8 cellular contexts compared by ENCODE assay signal in the genomic region with DNA sequence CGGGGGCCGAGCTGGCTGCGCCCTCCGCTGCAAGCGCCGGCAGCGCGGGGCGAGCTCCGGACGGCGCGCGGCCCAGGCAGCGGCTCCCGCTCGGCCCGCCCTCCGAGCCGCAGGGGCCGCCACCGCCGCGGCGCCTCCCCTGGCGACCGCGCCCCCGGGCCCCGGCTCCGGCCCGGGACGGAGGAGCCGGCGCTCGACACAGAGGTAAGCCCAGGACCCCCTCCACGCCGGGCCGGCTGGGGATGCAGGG. TPM values are rescaled to one million over a fixed set of nuclear protein-coding genes. Genes with fewer than 3 reads are reported as not detected.
DNase-seq lines count a peak whose midpoint lies in the region; ATAC-seq, FAIRE-seq and TF ChIP-seq lines count a peak whose summit lies in the region.

No MANE protein-coding gene starts in this region.

- DNase-seq in H1 (ENCODE audit: low read depth in 1 of 2, low spot score in 2 of 2) = no peak
- no peak for DNase-seq in A172 (ENCODE audit: low spot score)
- no peak for DNase-seq in NCI-H2081 treated with DMSO at 0.1 percent for 48 hours (lab: John Stamatoyannopoulos, UW)
- no peak for DNase-seq in ureter (ENCODE audit: low spot score)

- no peak overlapping the region for H2AFZ ChIP-seq in H1 (ENCODE audit: low read length)
- peak overlapping the region; percentile 93 for H2AFZ ChIP-seq in parathyroid adenoma

- H3K4me1 ChIP-seq in ES-I3 (ENCODE audit: insufficient read depth, low read length) = peaks cover 32% of the 10 kb centered on the region
- H3K4me1 ChIP-seq in H1 (replicated peaks in 1 of 4; ENCODE audit: control insufficient read depth in 3 of 4, insufficient read depth in 4 of 4, low read length in 3 of 4) = peaks cover 7 to 20% (median 12%) of the 10 kb centered on the region in 4 experiments; a peak in 6 of 7 replicates
- H3K4me1 ChIP-seq in parathyroid adenoma = peaks cover 15% of the 10 kb centered on the region

- TF ChIP-seq EP300 in H1 (IDR thresholded peaks at IDR 0.05; ENCODE audit: borderline replicate concordance in 1 of 2, low read depth in 2 of 2, low read length in 2 of 2) = no peak

- H3K18ac ChIP-seq in H1 (ENCODE audit: extremely low read depth, low read length) = no peak overlapping the region; the same call in none of the 2 replicates

- peak in 1 of 2 experiments; percentile 50; a peak in 1 of 3 replicates for TF ChIP-seq POLR2A in H1 (IDR thresholded peaks at IDR 0.05; ENCODE audit: control extremely low read depth in 1 of 2, low read depth in 2 of 2, low read length in 2 of 2)

- no peak overlapping the region for H2AK5ac ChIP-seq in H1 (ENCODE audit: low read depth, low read length)

- no peak overlapping the region for H3K56ac ChIP-seq in H1 (replicated peaks; ENCODE audit: insufficient read length, low read depth, low read length)

- H3K79me1 ChIP-seq in H1 (ENCODE audit: low read depth, low read length) = no peaks in the 10 kb centered on the region; the same call in 1 of the 2 replicates

- peak overlapping the region; percentile 92; the same call in 1 of the 2 replicates for H2BK5ac ChIP-seq in H1 (ENCODE audit: low read depth, low read length)

- WGBS in H1 (ENCODE audit: extremely low coverage in 1 of 2, insufficient coverage in 1 of 2, insufficient read length in 1 of 2, insufficient replicate concordance in 2 of 2, low coverage in 1 of 2, low lambda C conversion rate in 2 of 2, missing lambda C conversion rate in 1 of 2), 2 experiments = no CpG with 5 or more reads among the region's 39 CpGs

- no peak overlapping the region; the same call in 1 of the 2 replicates for H4K8ac ChIP-seq in H1 (ENCODE audit: extremely low read depth, insufficient read depth, low read length)

- no peak overlapping the region for H4K91ac ChIP-seq in H1 (replicated peaks; ENCODE audit: insufficient read length, low read length)

- no peak for TF ChIP-seq CTCF in H1 (IDR thresholded peaks at IDR 0.05; ENCODE audit: control extremely low read depth in 1 of 3, insufficient read depth in 1 of 3, low read depth in 1 of 3, low read length in 3 of 3)
- no peak for TF ChIP-seq CTCF in parathyroid adenoma (IDR thresholded peaks at IDR 0.05)

- no peak overlapping the region for H2BK12ac ChIP-seq in H1 (ENCODE audit: low read depth, low read length)

- H3K4me3 ChIP-seq in H1 (ENCODE audit: extremely low read depth in 1 of 4, insufficient read depth in 2 of 4, low read depth in 3 of 4, low read length in 4 of 4) (peak overlapping the region; percentile 76 to 87 (median 80)), parathyroid adenoma (ENCODE audit: low read depth, low read length) (peak overlapping the region; percentile 69)

- CTCF ChIA-PET in H1 (lab: Charles Lee; ENCODE audit: partially characterized antibody) = interaction anchor here (0.7 to 1.9 kb wide), 3 partner anchors 108 to 327 kb away, joined by 4 to 7 read pairs (median 4); no protein-coding TSS in a partner anchor

- H3K23ac ChIP-seq in H1 (ENCODE audit: insufficient read length) = no peak overlapping the region

- POLR2A ChIA-PET in H1 (lab: Charles Lee; ENCODE audit: partially characterized antibody) = interaction anchor here (0.6 to 1.9 kb wide), 13 partner anchors 12 to 421 kb away, joined by 3 to 6 read pairs (median 3); no protein-coding TSS in a partner anchor

- H3K4me2 ChIP-seq in H1 (ENCODE audit: insufficient read depth in 1 of 2, low read depth in 2 of 2, low read length in 2 of 2) (peak overlapping the region; percentile 95 to 98; a peak in 3 of 4 replicates), parathyroid adenoma (ENCODE audit: low read length) (peak overlapping the region; percentile 97)

- TF ChIP-seq RAD21 in H1 (IDR thresholded peaks at IDR 0.05 in 1 of 2, conservative IDR thresholded peaks at IDR 0.05 in 1 of 2; ENCODE audit: low read depth in 2 of 2, low read length in 2 of 2) = no peak

- ATAC-seq in GM21381 (IDR thresholded peaks at IDR 0.05; ENCODE audit: unreplicated experiment) (peak; percentile 59), HG03565 (IDR thresholded peaks at IDR 0.05; ENCODE audit: unreplicated experiment) (peak; percentile 37)

- H3K27ac ChIP-seq in H1 (ENCODE audit: low read depth, low read length) (peak overlapping the region; percentile 71; the same call in 1 of the 2 replicates), parathyroid adenoma (peak overlapping the region; percentile 84)

- H2BK15ac ChIP-seq in H1 (ENCODE audit: low read length) = no peak overlapping the region

- peaks cover 9% of the 10 kb centered on the region for H3K23me2 ChIP-seq in H1 (ENCODE audit: low read depth, low read length)

- H3K9me3 ChIP-seq in ES-I3 (ENCODE audit: control insufficient read depth, insufficient read depth, low read length) (no peaks in the 10 kb centered on the region), H1 (ENCODE audit: insufficient read depth in 2 of 2, low read depth in 1 of 2, low read length in 1 of 2) (no peaks in the 10 kb centered on the region), parathyroid adenoma (ENCODE audit: control insufficient read depth, low read length) (no peaks in the 10 kb centered on the region)

- H3K9ac ChIP-seq in ES-I3 (ENCODE audit: low read depth, low read length) = peak overlapping the region; percentile 98
- peak overlapping the region in 3 of 4 experiments; percentile 77 to 93 (median 85); a peak in 5 of 7 replicates for H3K9ac ChIP-seq in H1 (replicated peaks in 1 of 4; ENCODE audit: extremely low read depth in 1 of 4, low read depth in 3 of 4, low read length in 3 of 4)
- H3K9ac ChIP-seq in parathyroid adenoma = no peak overlapping the region

- H4K20me1 ChIP-seq in H1 (replicated peaks in 1 of 2; ENCODE audit: control insufficient read depth in 1 of 2, insufficient read depth in 2 of 2, low read length in 2 of 2) = no peaks in the 10 kb centered on the region

- H3K14ac ChIP-seq in H1 (ENCODE audit: insufficient read length) = no peak overlapping the region

- H3K36me3 ChIP-seq in ES-I3 (ENCODE audit: insufficient read depth, low read length) = no peaks in the 10 kb centered on the region
- no peaks in the 10 kb centered on the region for H3K36me3 ChIP-seq in H1 (ENCODE audit: control insufficient read depth in 2 of 4, insufficient read depth in 4 of 4, low read length in 3 of 4)
- H3K36me3 ChIP-seq in parathyroid adenoma (ENCODE audit: control insufficient read depth, insufficient read depth, low read length) = no peaks in the 10 kb centered on the region

- peaks cover 32 to 65% of the 10 kb centered on the region in 2 experiments for H3K79me2 ChIP-seq in H1 (ENCODE audit: control insufficient read depth in 1 of 2, insufficient read depth in 2 of 2, low read length in 2 of 2)
- peaks cover 12% of the 10 kb centered on the region for H3K79me2 ChIP-seq in parathyroid adenoma

- H3K27me3 ChIP-seq in H1 (replicated peaks in 1 of 4; ENCODE audit: control insufficient read depth in 3 of 4, extremely low read depth in 1 of 4, insufficient read depth in 3 of 4, low read length in 3 of 4) (no peaks in the 10 kb centered on the region), parathyroid adenoma (ENCODE audit: control insufficient read depth, insufficient read depth, low read length) (no peaks in the 10 kb centered on the region)

- no peak overlapping the region for H4K5ac ChIP-seq in H1 (ENCODE audit: insufficient read length, low read depth, low read length)

- H3K4ac ChIP-seq in H1 (replicated peaks; ENCODE audit: insufficient read length, low read depth, low read length) = no peak overlapping the region

- no peak for FAIRE-seq in H1 (lab: Jason Lieb, UNC)

- H2BK20ac ChIP-seq in H1 (ENCODE audit: low read length) = no peak overlapping the region

- H2BK120ac ChIP-seq in H1 (replicated peaks; ENCODE audit: low read depth, low read length) = no peak overlapping the region

TF ChIP-seq in H1, 55 proteins besides CTCF, POLR2A, EP300 and RAD21:
- peak; percentile 21; the same call in 1 of the 2 replicates for TF ChIP-seq TAF1 (IDR thresholded peaks at IDR 0.05; ENCODE audit: low read depth, low read length)
- TF ChIP-seq E2F6 (IDR thresholded peaks at IDR 0.05) = no peak

RNA-seq across cellular contexts. Expression of gene SPATS2L, which starts 0.2 kb away (rescaled TPM):
- total RNA-seq in H1 (2021; fragmentation: NEBNext Ultra II Directional; extraction: Animal tissue kit (Norgen Biotek cat#: 25700)) = 177 and 189 TPM in 2 replicates
- polyA plus RNA-seq in H1 (2011; rRNA removed) = 55.3 and 67.3 TPM in 2 replicates
- polyA plus RNA-seq in H1 (2011; cell fraction: cytosol; rRNA removed) = 93.6 TPM
- polyA plus RNA-seq in H1 (2011; cell fraction: nucleus; rRNA removed) = 196 TPM
- 106 to 126 TPM (median 119 TPM) in 4 replicates for polyA plus RNA-seq in H1 (2012, experiment 1 of 2)
- polyA plus RNA-seq in H1 (2012, experiment 2 of 2) = 30.9 TPM
- polyA plus RNA-seq in H1 (2013, experiment 1 of 2) = 376 TPM
- 381 TPM for polyA plus RNA-seq in H1 (2013, experiment 2 of 2)
- polyA minus RNA-seq in H1 (2011; rRNA and poly(A)+ RNA removed) = 116 and 136 TPM in 2 replicates
- polyA minus RNA-seq in H1 (2011; cell fraction: cytosol; rRNA and poly(A)+ RNA removed) = 78.2 TPM
- 202 TPM for polyA minus RNA-seq in H1 (2011; cell fraction: nucleus; rRNA and poly(A)+ RNA removed)
- total RNA-seq in A172 (2014; rRNA removed; shearing (Covaris generic)) = 150 and 154 TPM in 2 replicates
- 114 TPM for total RNA-seq in ureter
